In genomic region chr6:39546731-39547130, GRCh38 we compare ENCODE assay signal across 17 cellular contexts.
DNase-seq lines count a peak whose midpoint lies in the region; ATAC-seq and TF ChIP-seq lines count a peak whose summit lies in the region.
"Had no signal": no experiment of that assay in that cellular context is flagged by ENCODE, and none has a peak within 500 bp of the region (broad histone marks: within the 10 kb centered on the region; RNA-seq: fewer than 3 reads in every experiment).

No MANE protein-coding gene starts in this region.

- DNase-seq in heart left ventricle (no peak), right atrium auricular region (ENCODE audit: low spot score) (no peak), right cardiac atrium (no peak), left cardiac atrium (no peak), esophagus muscularis mucosa (ENCODE audit: extremely low spot score) (no peak)
- DNase-seq: 8988T; ACHN; BE2C; Caco-2; Calu3; CD4-positive, alpha-beta T cell; CD8-positive, alpha-beta T cell; DMS79 treated with DMSO at 0.1 percent for 48 hours; GF-D8 had no signal

- WGBS in heart left ventricle, 4 donors, result 8 to 22% (median 20%) methylated on average over 2 of the region's 2 CpGs
- WGBS in right cardiac atrium, result 21% methylated on average over 2 of the region's 2 CpGs
- 29% methylated on average over 2 of the region's 2 CpGs for WGBS in esophagus muscularis mucosa

- H3K4me3 ChIP-seq in heart left ventricle, result no peak overlapping the region
- no peak overlapping the region for H3K4me3 ChIP-seq in right atrium auricular region
- no peak overlapping the region for H3K4me3 ChIP-seq in right cardiac atrium (ENCODE audit: low read length)
- H3K4me3 ChIP-seq in esophagus muscularis mucosa, result no peak overlapping the region
- H3K4me3 ChIP-seq: BLaER1 had no signal

- ATAC-seq in heart left ventricle (peak in 3 of 4 donors; percentile 29 to 61 (median 50)), right cardiac atrium (peak; percentile 39 to 40), left cardiac atrium (no peak), HG03354 (IDR thresholded peaks at IDR 0.05; ENCODE audit: poor library complexity, severe bottlenecking, unreplicated experiment) (no peak)
- ATAC-seq: CD8-positive, alpha-beta T cell had no signal

- H3K36me3 ChIP-seq in heart left ventricle (no peaks in the 10 kb centered on the region), right atrium auricular region (no peaks in the 10 kb centered on the region), esophagus muscularis mucosa (no peaks in the 10 kb centered on the region)
- H3K36me3 ChIP-seq: BE2C, BLaER1 had no signal

- no peak for TF ChIP-seq CTCF in heart left ventricle (IDR thresholded peaks at IDR 0.05)
- no peak for TF ChIP-seq CTCF in right atrium auricular region (IDR thresholded peaks at IDR 0.05)
- TF ChIP-seq CTCF in esophagus muscularis mucosa (IDR thresholded peaks at IDR 0.05), result no peak

- H3K27me3 ChIP-seq in heart left ventricle, result no peaks in the 10 kb centered on the region
- no peaks in the 10 kb centered on the region for H3K27me3 ChIP-seq in right atrium auricular region
- H3K27me3 ChIP-seq in right cardiac atrium (ENCODE audit: control insufficient read depth, insufficient read depth), result no peaks in the 10 kb centered on the region
- no peaks in the 10 kb centered on the region for H3K27me3 ChIP-seq in esophagus muscularis mucosa
- H3K27me3 ChIP-seq: BE2C, BLaER1 had no signal

- H3K27ac ChIP-seq in heart left ventricle, result no peak overlapping the region
- no peak overlapping the region for H3K27ac ChIP-seq in right atrium auricular region
- H3K27ac ChIP-seq in right cardiac atrium (ENCODE audit: low read length), result no peak overlapping the region
- H3K27ac ChIP-seq in esophagus muscularis mucosa (replicated peaks in 1 of 4), result peak overlapping the region in 3 of 4 donors; percentile 35 to 70 (median 70)
- H3K27ac ChIP-seq: BLaER1, C4-2B had no signal

- no peak for TF ChIP-seq POLR2A in heart left ventricle (IDR thresholded peaks at IDR 0.05)
- no peak for TF ChIP-seq POLR2A in esophagus muscularis mucosa (IDR thresholded peaks at IDR 0.05; ENCODE audit: low read depth)

- intact Hi-C loops in heart left ventricle (cut with DNase I), result no loop called here
- intact Hi-C loops in right cardiac atrium (cut with DNase I), result no loop called here
- intact Hi-C loops in left cardiac atrium (cut with DNase I), result no loop called here
- intact Hi-C loops in esophagus muscularis mucosa (cut with DNase I), result loop anchor here (10.0 kb wide), 1 partner anchor 258 kb away; no protein-coding TSS in a partner anchor

- no peaks in the 10 kb centered on the region for H3K9me3 ChIP-seq in heart left ventricle
- no peaks in the 10 kb centered on the region for H3K9me3 ChIP-seq in right atrium auricular region
- no peaks in the 10 kb centered on the region for H3K9me3 ChIP-seq in right cardiac atrium (ENCODE audit: control insufficient read depth, low read length)
- no peaks in the 10 kb centered on the region for H3K9me3 ChIP-seq in esophagus muscularis mucosa
- H3K9me3 ChIP-seq: BE2C, BLaER1, Caco-2 had no signal

- peaks cover 0 to 34% (median 3%) of the 10 kb centered on the region in 12 donors for H3K4me1 ChIP-seq in heart left ventricle
- H3K4me1 ChIP-seq in right atrium auricular region, result peaks cover 0 to 4% of the 10 kb centered on the region in 2 donors
- H3K4me1 ChIP-seq in right cardiac atrium (ENCODE audit: control insufficient read depth, insufficient read depth, low read length), result peaks cover 1% of the 10 kb centered on the region
- H3K4me1 ChIP-seq in esophagus muscularis mucosa, result peaks cover 9 to 71% (median 52%) of the 10 kb centered on the region in 4 donors
- H3K4me1 ChIP-seq: BE2C, BLaER1, Caco-2 had no signal

- TF ChIP-seq EP300 in esophagus muscularis mucosa (IDR thresholded peaks at IDR 0.05), result no peak

Comparison
In these comparisons a context has a peak if more than half of its experiments do, and no peak if none do; other contexts are left out.
1. ATAC-seq: peak in heart left ventricle (3 of 4) and right cardiac atrium (2 of 2); none in left cardiac atrium (0 of 2) and HG03354 (single experiment).
2. H3K27ac ChIP-seq: peak in esophagus muscularis mucosa (3 of 4); none in heart left ventricle (0 of 12), right atrium auricular region (0 of 2) and right cardiac atrium (single experiment).